1 cellular context compared by ENCODE assay signal in the genomic region with DNA sequence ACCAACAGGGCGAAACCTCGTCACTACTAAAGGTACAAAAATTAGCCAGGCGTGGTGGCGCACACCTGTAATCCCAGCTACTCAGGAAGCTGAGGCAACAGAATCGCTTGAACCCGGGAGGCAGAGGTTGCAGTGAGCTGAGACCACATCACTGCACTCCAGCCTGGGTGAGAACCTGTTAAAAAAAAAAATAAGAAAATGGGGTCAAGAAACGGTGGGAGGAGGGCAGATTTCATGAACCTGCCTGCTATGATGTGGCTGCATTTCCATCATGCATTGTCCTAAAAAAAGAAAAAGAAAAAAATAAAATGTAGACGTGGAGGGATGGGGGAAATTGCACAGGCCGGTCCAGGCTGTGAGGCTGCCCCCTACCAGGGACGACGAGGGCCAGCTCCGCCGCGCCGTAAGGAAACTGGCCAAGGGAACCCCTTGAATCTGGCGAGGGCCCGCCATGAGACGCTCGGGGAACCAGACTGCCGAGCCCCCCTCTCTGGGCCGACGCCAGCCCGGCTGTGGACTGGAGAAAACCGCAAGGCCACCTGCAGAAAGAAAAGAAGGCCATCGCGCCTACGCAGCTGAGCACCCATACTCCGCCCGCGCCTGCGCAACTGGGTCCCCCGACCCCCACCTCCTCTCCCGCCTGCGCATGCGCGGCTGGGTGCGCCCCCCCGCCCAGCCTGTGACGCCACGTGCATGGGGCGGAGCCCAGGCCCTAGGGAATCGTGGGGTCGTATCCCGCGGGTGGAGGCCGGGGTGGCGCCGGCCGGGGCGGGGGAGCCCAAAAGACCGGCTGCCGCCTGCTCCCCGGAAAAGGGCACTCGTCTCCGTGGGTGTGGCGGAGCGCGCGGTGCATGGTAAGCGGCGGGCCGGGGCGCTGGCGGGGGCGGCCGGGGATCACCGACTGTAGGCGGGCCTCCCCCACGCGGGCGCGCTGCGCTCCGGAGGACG.
TF ChIP-seq lines count a peak whose summit lies in the region.

Gene ENTPD6 (plus strand): TSS at position 699 of the 948 bp plus-strand sequence. CDS start 10,825 bp downstream, outside the sequence.

TF ChIP-seq in HEK293, 187 proteins besides CTCF, POLR2A, EP300 and RAD21 (continued from another document and continues in another):
- TF ChIP-seq KLF9 (tag by site-specific recombination; IDR thresholded peaks at IDR 0.05; ENCODE audit: low read depth), result peak; percentile 86
- TF ChIP-seq, protein P1, sequence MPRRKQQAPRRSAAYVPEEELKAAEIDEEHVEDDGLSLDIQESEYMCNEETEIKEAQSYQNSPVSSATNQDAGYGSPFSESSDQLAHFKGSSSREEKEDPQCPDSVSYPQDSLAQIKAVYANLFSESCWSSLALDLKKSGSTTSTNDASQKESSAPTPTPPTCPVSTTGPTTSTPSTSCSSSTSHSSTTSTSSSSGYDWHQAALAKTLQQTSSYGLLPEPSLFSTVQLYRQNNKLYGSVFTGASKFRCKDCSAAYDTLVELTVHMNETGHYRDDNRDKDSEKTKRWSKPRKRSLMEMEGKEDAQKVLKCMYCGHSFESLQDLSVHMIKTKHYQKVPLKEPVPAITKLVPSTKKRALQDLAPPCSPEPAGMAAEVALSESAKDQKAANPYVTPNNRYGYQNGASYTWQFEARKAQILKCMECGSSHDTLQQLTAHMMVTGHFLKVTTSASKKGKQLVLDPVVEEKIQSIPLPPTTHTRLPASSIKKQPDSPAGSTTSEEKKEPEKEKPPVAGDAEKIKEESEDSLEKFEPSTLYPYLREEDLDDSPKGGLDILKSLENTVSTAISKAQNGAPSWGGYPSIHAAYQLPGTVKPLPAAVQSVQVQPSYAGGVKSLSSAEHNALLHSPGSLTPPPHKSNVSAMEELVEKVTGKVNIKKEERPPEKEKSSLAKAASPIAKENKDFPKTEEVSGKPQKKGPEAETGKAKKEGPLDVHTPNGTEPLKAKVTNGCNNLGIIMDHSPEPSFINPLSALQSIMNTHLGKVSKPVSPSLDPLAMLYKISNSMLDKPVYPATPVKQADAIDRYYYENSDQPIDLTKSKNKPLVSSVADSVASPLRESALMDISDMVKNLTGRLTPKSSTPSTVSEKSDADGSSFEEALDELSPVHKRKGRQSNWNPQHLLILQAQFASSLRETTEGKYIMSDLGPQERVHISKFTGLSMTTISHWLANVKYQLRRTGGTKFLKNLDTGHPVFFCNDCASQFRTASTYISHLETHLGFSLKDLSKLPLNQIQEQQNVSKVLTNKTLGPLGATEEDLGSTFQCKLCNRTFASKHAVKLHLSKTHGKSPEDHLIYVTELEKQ (tag by site-specific recombination; IDR thresholded peaks at IDR 0.05; ENCODE audit: borderline replicate concordance), result peak; percentile 7; the same call in 1 of the 2 replicates
- TF ChIP-seq REST (tag by site-specific recombination; IDR thresholded peaks at IDR 0.05), result no peak
- TF ChIP-seq MZF1 (tag by site-specific recombination; IDR thresholded peaks at IDR 0.05; ENCODE audit: borderline replicate concordance), result no peak
- no peak for TF ChIP-seq ZNF140 (tag by site-specific recombination; IDR thresholded peaks at IDR 0.05)
- TF ChIP-seq, protein P2, sequence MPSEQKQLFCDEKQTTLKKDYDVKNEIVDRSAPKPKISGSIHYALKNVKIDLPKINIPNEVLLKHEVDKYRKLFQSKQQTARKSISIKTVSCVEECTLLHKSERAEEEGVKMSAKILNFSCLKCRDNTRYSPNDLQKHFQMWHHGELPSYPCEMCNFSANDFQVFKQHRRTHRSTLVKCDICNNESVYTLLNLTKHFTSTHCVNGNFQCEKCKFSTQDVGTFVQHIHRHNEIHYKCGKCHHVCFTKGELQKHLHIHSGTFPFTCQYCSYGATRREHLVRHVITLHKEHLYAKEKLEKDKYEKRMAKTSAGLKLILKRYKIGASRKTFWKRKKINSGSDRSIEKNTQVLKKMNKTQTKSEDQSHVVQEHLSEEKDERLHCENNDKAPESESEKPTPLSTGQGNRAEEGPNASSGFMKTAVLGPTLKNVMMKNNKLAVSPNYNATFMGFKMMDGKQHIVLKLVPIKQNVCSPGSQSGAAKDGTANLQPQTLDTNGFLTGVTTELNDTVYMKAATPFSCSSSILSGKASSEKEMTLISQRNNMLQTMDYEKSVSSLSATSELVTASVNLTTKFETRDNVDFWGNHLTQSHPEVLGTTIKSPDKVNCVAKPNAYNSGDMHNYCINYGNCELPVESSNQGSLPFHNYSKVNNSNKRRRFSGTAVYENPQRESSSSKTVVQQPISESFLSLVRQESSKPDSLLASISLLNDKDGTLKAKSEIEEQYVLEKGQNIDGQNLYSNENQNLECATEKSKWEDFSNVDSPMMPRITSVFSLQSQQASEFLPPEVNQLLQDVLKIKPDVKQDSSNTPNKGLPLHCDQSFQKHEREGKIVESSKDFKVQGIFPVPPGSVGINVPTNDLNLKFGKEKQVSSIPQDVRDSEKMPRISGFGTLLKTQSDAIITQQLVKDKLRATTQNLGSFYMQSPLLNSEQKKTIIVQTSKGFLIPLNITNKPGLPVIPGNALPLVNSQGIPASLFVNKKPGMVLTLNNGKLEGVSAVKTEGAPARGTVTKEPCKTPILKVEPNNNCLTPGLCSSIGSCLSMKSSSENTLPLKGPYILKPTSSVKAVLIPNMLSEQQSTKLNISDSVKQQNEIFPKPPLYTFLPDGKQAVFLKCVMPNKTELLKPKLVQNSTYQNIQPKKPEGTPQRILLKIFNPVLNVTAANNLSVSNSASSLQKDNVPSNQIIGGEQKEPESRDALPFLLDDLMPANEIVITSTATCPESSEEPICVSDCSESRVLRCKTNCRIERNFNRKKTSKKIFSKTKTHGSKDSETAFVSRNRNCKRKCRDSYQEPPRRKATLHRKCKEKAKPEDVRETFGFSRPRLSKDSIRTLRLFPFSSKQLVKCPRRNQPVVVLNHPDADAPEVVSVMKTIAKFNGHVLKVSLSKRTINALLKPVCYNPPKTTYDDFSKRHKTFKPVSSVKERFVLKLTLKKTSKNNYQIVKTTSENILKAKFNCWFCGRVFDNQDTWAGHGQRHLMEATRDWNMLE (tag by site-specific recombination; conservative IDR thresholded peaks at IDR 0.05; ENCODE audit: low read depth), result 0 out of 2 replicates have a peak, but pooled peaks have one; percentile 31
- TF ChIP-seq, protein P3, sequence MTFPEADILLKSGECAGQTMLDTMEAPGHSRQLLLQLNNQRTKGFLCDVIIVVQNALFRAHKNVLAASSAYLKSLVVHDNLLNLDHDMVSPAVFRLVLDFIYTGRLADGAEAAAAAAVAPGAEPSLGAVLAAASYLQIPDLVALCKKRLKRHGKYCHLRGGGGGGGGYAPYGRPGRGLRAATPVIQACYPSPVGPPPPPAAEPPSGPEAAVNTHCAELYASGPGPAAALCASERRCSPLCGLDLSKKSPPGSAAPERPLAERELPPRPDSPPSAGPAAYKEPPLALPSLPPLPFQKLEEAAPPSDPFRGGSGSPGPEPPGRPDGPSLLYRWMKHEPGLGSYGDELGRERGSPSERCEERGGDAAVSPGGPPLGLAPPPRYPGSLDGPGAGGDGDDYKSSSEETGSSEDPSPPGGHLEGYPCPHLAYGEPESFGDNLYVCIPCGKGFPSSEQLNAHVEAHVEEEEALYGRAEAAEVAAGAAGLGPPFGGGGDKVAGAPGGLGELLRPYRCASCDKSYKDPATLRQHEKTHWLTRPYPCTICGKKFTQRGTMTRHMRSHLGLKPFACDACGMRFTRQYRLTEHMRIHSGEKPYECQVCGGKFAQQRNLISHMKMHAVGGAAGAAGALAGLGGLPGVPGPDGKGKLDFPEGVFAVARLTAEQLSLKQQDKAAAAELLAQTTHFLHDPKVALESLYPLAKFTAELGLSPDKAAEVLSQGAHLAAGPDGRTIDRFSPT (tag by site-specific recombination; IDR thresholded peaks at IDR 0.05), result peak; percentile 38; the same call in 1 of the 2 replicates
- peak; percentile 97 for TF ChIP-seq ZFHX2 (tag by site-specific recombination; conservative IDR thresholded peaks at IDR 0.05)
- peak; percentile 96 for TF ChIP-seq ZNF423 (tag by site-specific recombination; IDR thresholded peaks at IDR 0.05)
- TF ChIP-seq ZNF645 (tag by site-specific recombination; IDR thresholded peaks at IDR 0.05), result no peak
- peak; percentile 25; the same call in 1 of the 2 replicates for TF ChIP-seq ZBTB21 (tag by site-specific recombination; IDR thresholded peaks at IDR 0.05)
- peak; percentile 22; the same call in 1 of the 2 replicates for TF ChIP-seq ZSCAN30 (tag by site-specific recombination; IDR thresholded peaks at IDR 0.05)
- peak; percentile 33; the same call in 1 of the 2 replicates for TF ChIP-seq ZBTB17 (tag by site-specific recombination; IDR thresholded peaks at IDR 0.05)
- TF ChIP-seq ZNF596 (tag by site-specific recombination; IDR thresholded peaks at IDR 0.05), result no peak
- no peak for TF ChIP-seq ZNF660 (tag by site-specific recombination; IDR thresholded peaks at IDR 0.05)
- peak; percentile 30; the same call in 1 of the 2 replicates for TF ChIP-seq ZNF76 (tag by site-specific recombination; IDR thresholded peaks at IDR 0.05; ENCODE audit: borderline replicate concordance, low read depth)
- 0 out of 2 replicates have a peak, but pooled peaks have one; percentile 62 for TF ChIP-seq ZNF561 (tag by site-specific recombination; IDR thresholded peaks at IDR 0.05; ENCODE audit: borderline replicate concordance)
- TF ChIP-seq, protein P4, sequence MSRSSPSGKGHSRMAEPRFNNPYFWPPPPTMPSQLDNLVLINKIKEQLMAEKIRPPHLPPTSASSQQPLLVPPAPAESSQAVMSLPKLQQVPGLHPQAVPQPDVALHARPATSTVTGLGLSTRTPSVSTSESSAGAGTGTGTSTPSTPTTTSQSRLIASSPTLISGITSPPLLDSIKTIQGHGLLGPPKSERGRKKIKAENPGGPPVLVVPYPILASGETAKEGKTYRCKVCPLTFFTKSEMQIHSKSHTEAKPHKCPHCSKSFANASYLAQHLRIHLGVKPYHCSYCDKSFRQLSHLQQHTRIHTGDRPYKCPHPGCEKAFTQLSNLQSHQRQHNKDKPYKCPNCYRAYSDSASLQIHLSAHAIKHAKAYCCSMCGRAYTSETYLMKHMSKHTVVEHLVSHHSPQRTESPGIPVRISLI (tag by site-specific recombination; IDR thresholded peaks at IDR 0.05), result peak; percentile 84
- TF ChIP-seq, protein P5, sequence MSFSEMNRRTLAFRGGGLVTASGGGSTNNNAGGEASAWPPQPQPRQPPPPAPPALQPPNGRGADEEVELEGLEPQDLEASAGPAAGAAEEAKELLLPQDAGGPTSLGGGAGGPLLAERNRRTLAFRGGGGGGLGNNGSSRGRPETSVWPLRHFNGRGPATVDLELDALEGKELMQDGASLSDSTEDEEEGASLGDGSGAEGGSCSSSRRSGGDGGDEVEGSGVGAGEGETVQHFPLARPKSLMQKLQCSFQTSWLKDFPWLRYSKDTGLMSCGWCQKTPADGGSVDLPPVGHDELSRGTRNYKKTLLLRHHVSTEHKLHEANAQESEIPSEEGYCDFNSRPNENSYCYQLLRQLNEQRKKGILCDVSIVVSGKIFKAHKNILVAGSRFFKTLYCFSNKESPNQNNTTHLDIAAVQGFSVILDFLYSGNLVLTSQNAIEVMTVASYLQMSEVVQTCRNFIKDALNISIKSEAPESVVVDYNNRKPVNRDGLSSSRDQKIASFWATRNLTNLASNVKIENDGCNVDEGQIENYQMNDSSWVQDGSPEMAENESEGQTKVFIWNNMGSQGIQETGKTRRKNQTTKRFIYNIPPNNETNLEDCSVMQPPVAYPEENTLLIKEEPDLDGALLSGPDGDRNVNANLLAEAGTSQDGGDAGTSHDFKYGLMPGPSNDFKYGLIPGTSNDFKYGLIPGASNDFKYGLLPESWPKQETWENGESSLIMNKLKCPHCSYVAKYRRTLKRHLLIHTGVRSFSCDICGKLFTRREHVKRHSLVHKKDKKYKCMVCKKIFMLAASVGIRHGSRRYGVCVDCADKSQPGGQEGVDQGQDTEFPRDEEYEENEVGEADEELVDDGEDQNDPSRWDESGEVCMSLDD (tag by site-specific recombination; IDR thresholded peaks at IDR 0.05), result peak; percentile 13; the same call in 1 of the 2 replicates
- TF ChIP-seq KLF7 (tag by site-specific recombination; IDR thresholded peaks at IDR 0.05; ENCODE audit: borderline replicate concordance), result peak; percentile 78; the same call in 1 of the 2 replicates
- TF ChIP-seq, protein P6, sequence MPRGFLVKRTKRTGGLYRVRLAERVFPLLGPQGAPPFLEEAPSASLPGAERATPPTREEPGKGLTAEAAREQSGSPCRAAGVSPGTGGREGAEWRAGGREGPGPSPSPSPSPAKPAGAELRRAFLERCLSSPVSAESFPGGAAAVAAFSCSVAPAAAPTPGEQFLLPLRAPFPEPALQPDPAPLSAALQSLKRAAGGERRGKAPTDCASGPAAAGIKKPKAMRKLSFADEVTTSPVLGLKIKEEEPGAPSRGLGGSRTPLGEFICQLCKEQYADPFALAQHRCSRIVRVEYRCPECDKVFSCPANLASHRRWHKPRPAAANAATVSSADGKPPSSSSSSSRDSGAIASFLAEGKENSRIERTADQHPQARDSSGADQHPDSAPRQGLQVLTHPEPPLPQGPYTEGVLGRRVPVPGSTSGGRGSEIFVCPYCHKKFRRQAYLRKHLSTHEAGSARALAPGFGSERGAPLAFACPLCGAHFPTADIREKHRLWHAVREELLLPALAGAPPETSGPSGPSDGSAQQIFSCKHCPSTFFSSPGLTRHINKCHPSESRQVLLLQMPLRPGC (tag by site-specific recombination; IDR thresholded peaks at IDR 0.05), result 0 out of 2 replicates have a peak, but pooled peaks have one; percentile 12
- peak; percentile 44; the same call in 1 of the 2 replicates for TF ChIP-seq ZXDB (tag by site-specific recombination; IDR thresholded peaks at IDR 0.05)
- no peak for TF ChIP-seq ZNF311 (tag by site-specific recombination; IDR thresholded peaks at IDR 0.05; ENCODE audit: borderline replicate concordance)
- TF ChIP-seq KLF1 (tag by site-specific recombination; IDR thresholded peaks at IDR 0.05), result peak; percentile 98
